In the genomic region with DNA sequence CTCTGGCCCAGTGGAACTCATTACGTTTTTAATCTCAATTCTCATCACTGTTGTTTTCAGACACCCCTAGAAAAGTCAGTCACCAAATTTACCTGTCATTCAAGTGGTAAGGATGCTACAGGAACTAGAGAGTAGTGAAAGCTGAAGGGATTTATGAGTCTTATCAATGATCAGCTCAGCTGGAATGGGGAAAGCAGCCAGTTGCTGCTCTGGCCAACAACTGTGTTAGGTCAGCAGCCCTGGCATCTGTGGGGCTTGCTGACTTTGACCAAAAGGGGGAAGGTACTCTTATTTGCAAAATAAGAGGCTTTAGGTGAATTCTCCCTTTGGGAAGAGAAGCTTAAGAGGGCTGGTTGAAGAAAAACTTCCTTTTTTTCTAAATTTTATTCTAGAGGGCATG, we compare ENCODE assay signal across 1 cellular context.
TF ChIP-seq lines count a peak whose summit lies in the region.

No MANE protein-coding gene starts in this region.

TF ChIP-seq in SK-N-SH, 30 proteins besides CTCF, POLR2A, EP300 and RAD21 (continued from another document):
- TF ChIP-seq, protein P1, sequence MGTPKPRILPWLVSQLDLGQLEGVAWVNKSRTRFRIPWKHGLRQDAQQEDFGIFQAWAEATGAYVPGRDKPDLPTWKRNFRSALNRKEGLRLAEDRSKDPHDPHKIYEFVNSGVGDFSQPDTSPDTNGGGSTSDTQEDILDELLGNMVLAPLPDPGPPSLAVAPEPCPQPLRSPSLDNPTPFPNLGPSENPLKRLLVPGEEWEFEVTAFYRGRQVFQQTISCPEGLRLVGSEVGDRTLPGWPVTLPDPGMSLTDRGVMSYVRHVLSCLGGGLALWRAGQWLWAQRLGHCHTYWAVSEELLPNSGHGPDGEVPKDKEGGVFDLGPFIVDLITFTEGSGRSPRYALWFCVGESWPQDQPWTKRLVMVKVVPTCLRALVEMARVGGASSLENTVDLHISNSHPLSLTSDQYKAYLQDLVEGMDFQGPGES (IDR thresholded peaks at IDR 0.05; ENCODE audit: low read depth, low read length) = no peak
- TF ChIP-seq FOXJ3 (CRISPR knock-in tag; IDR thresholded peaks at IDR 0.05) = no peak
- TF ChIP-seq, protein P2, sequence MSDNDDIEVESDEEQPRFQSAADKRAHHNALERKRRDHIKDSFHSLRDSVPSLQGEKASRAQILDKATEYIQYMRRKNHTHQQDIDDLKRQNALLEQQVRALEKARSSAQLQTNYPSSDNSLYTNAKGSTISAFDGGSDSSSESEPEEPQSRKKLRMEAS (IDR thresholded peaks at IDR 0.05; ENCODE audit: low read depth) = no peak
- TF ChIP-seq, protein P3, sequence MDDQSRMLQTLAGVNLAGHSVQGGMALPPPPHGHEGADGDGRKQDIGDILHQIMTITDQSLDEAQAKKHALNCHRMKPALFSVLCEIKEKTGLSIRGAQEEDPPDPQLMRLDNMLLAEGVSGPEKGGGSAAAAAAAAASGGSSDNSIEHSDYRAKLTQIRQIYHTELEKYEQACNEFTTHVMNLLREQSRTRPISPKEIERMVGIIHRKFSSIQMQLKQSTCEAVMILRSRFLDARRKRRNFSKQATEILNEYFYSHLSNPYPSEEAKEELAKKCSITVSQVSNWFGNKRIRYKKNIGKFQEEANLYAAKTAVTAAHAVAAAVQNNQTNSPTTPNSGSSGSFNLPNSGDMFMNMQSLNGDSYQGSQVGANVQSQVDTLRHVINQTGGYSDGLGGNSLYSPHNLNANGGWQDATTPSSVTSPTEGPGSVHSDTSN (IDR thresholded peaks at IDR 0.05) = peak; percentile 82
- no peak for TF ChIP-seq TEAD4 (IDR thresholded peaks at IDR 0.05; ENCODE audit: borderline replicate concordance, insufficient read depth)
- TF ChIP-seq JUND (IDR thresholded peaks at IDR 0.05) = peak; percentile 15; the same call in 1 of the 2 replicates
- no peak for TF ChIP-seq SIN3A (IDR thresholded peaks at IDR 0.05; ENCODE audit: borderline replicate concordance, low read depth, low read length)
TF ChIP-seq in SK-N-SH: peak in this region for 5.
